ENCODE assay signal across 8 cellular contexts in genomic region chr15:65384895-65385867, GRCh38. TPM values are rescaled to one million over a fixed set of nuclear protein-coding genes. Genes with fewer than 3 reads are reported as not detected.
A peak's percentile ranks its signal among the peaks of the same experiment; 100 is the strongest.
DNase-seq lines count a peak whose midpoint lies in the region; ATAC-seq and TF ChIP-seq lines count a peak whose summit lies in the region.

No MANE protein-coding gene starts in this region.

- peak; percentile 84 for DNase-seq in 8988T
- DNase-seq in Jurkat, Clone E6-1 (ENCODE audit: low read depth, low spot score): peak; percentile 74
- DNase-seq in OCI-M2 (lab: John Stamatoyannopoulos, UW; ENCODE audit: unreplicated experiment): peak; percentile 45
- peak; percentile 80 for DNase-seq in activated T-cell treated with anti-CD3 and anti-CD28 coated beads, Interleukin-2, amount 50 U/mL, for 1 hour
- DNase-seq in epithelial cell of proximal tubule (ENCODE audit: low read depth): peak; percentile 18
- peak; percentile 87 for DNase-seq in mucosa of gallbladder (ENCODE audit: low spot score)
- peak; percentile 70 for DNase-seq in stimulated activated CD8-positive, alpha-beta memory T cell treated with anti-CD3 and anti-CD28 coated beads, Interleukin-4, amount 100 ng/mL, for 24 hours (ENCODE audit: low read depth)

- peak; percentile 78 for ATAC-seq in GM18511 (IDR thresholded peaks at IDR 0.05; ENCODE audit: unreplicated experiment)

- H3K4me3 ChIP-seq in Jurkat, Clone E6-1 (ENCODE audit: low read length): peak overlapping the region; percentile 56
- H3K4me3 ChIP-seq in epithelial cell of proximal tubule (ENCODE audit: low read depth, low read length): peak overlapping the region; percentile 34

- peak; percentile 90 for TF ChIP-seq CTCF in epithelial cell of proximal tubule (conservative IDR thresholded peaks at IDR 0.05; ENCODE audit: low read depth, low read length)

RNA-seq across cellular contexts. Expression of gene IGDCC3, which starts 7.4 kb away (rescaled TPM):
- polyA plus RNA-seq in Jurkat, Clone E6-1 (2012; ENCODE audit: insufficient read depth, insufficient read length): 0.34 TPM
- total RNA-seq in epithelial cell of proximal tubule (not detected in 2 replicates), mucosa of gallbladder (0.69 TPM)

RNA-seq across cellular contexts. Expression of gene IGDCC4, which starts 37.6 kb away (rescaled TPM):
- polyA plus RNA-seq in Jurkat, Clone E6-1 (2012; ENCODE audit: insufficient read depth, insufficient read length): not detected
- 4.0 and 6.5 TPM in 2 replicates for total RNA-seq in epithelial cell of proximal tubule
- 4.1 TPM for total RNA-seq in mucosa of gallbladder

Comparison
In these comparisons a context has a peak if more than half of its experiments do, and no peak if none do; other contexts are left out.
1. Peak in every context shown above with its lines: DNase-seq, ATAC-seq and H3K4me3 ChIP-seq.
2. DNase-seq: peak in every context shown above with its lines; median percentile 87 in mucosa of gallbladder; 84 in 8988T; 80 in activated T-cell treated with anti-CD3 and anti-CD28 coated beads, Interleukin-2, amount 50 U/mL, for 1 hour; 74 in Jurkat, Clone E6-1; 70 in stimulated activated CD8-positive, alpha-beta memory T cell treated with anti-CD3 and anti-CD28 coated beads, Interleukin-4, amount 100 ng/mL, for 24 hours; 45 in OCI-M2; 18 in epithelial cell of proximal tubule.